22 cellular contexts compared by ENCODE assay signal in the genomic region with DNA sequence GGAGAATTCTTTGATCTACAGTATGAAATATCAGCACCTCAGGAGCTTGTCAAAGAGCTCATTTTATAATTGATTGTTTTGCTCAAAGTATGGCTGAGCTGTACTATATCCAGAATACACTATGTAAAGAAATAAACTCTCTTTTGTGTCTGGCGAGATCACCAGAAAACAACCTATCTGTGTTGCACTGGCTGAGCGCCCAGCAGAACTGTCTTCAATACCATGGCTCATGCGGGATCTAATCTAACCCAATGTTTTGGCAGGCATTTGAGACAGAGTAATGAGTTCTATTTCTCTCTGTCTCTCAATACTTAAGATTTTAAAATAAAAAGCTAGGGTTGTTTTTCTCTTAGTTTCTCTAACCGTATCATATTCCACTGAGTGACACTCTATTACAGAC.
"Had no signal": no experiment of that assay in that cellular context is flagged by ENCODE, and none has a peak within 500 bp of the region (broad histone marks: within the 10 kb centered on the region; RNA-seq: fewer than 3 reads in every experiment).

No MANE protein-coding gene starts in this region.

- ATAC-seq: effector memory CD8-positive, alpha-beta T cell; mucosa of descending colon; pancreas; stimulated activated memory B cell treated with anti-CD40 and anti-IgM and Interleukin-4, amounts not matched to agents 10 μg/mL and 1 μg/mL and 100 μg/mL, for 72 hours; stimulated activated naive CD8-positive, alpha-beta T cell treated with anti-CD3 and anti-CD28 coated beads, Interleukin-15, Interleukin-2, amounts not matched to agents 100 U/mL and 50 U/mL, for 24 hours had no signal

- DNase-seq: cerebellar nuclear complex; cortex of kidney; effector memory CD8-positive, alpha-beta T cell; erythroblast; esophagus squamous epithelium; foreskin melanocyte; kidney; left ventricle myocardium inferior; lower lobe of right lung; mucosa of descending colon; naive B cell; pancreas; sigmoid colon; stimulated activated CD4-positive, alpha-beta T cell treated with anti-CD3 and anti-CD28 coated beads, Interleukin-2, amount 100 ng/mL, for 24 hours; stimulated activated CD4-positive, alpha-beta T cell treated with anti-CD3 and anti-CD28 coated beads, Interleukin-4, amount 100 ng/mL, for 4 hours; stimulated activated naive CD8-positive, alpha-beta T cell treated with anti-CD3 and anti-CD28 coated beads, Interleukin-15, Interleukin-2, amounts not matched to agents 100 U/mL and 50 U/mL, for 24 hours; transverse colon; upper lobe of right lung; uterus had no signal

- H3K4me3 ChIP-seq: esophagus squamous epithelium, left ventricle myocardium inferior, lower lobe of right lung, mucosa of descending colon, pancreas, right atrium auricular region, sigmoid colon, transverse colon, upper lobe of right lung, uterus had no signal

- H3K36me3 ChIP-seq: left ventricle myocardium inferior, lower lobe of right lung, neutrophil, pancreas, right atrium auricular region, sigmoid colon, transverse colon, upper lobe of right lung had no signal

- H3K27me3 ChIP-seq: esophagus squamous epithelium, neutrophil, pancreas, right atrium auricular region, sigmoid colon, transverse colon, upper lobe of right lung, uterus had no signal

- H3K9me3 ChIP-seq: mucosa of descending colon, neutrophil, pancreas, right atrium auricular region, transverse colon, upper lobe of right lung, uterus had no signal

- H3K27ac ChIP-seq: left ventricle myocardium inferior, lower lobe of right lung, neutrophil, pancreas, sigmoid colon, transverse colon, upper lobe of right lung, uterus had no signal

- H3K4me1 ChIP-seq: left ventricle myocardium inferior, lower lobe of right lung, pancreas, sigmoid colon, transverse colon, upper lobe of right lung, uterus had no signal
